In genomic region chr2:49770919-49771318, GRCh38 we compare ENCODE assay signal across 8 cellular contexts.
A peak's percentile ranks its signal among the peaks of the same experiment; 100 is the strongest.
DNase-seq lines count a peak whose midpoint lies in the region; ATAC-seq and TF ChIP-seq lines count a peak whose summit lies in the region.

No MANE protein-coding gene starts in this region.

- H2AFZ ChIP-seq in hepatocyte, result no peak overlapping the region

- H3K27me3 ChIP-seq in breast epithelium (no peaks in the 10 kb centered on the region), RWPE2 (ENCODE audit: insufficient read depth, poor library complexity, severe bottlenecking) (no peaks in the 10 kb centered on the region), hepatocyte (no peaks in the 10 kb centered on the region), thyroid gland (no peaks in the 10 kb centered on the region)

- H3K9me3 ChIP-seq in breast epithelium, result no peaks in the 10 kb centered on the region
- no peaks in the 10 kb centered on the region for H3K9me3 ChIP-seq in RWPE2 (ENCODE audit: severe bottlenecking)
- no peaks in the 10 kb centered on the region for H3K9me3 ChIP-seq in hepatocyte (ENCODE audit: low read depth)
- H3K9me3 ChIP-seq in thyroid gland, result no peaks in the 10 kb centered on the region

- no peaks in the 10 kb centered on the region for H3K79me2 ChIP-seq in hepatocyte

- DNase-seq in MCF 10A (ENCODE audit: unreplicated experiment) (peak; percentile 65), breast epithelium (ENCODE audit: low spot score in 2 of 2) (no peak), RWPE2 (ENCODE audit: low spot score) (no peak), hepatocyte (ENCODE audit: low spot score) (peak; percentile 75), thyroid gland (peak; percentile 32 to 51), AG20443 (ENCODE audit: low spot score) (no peak)
- DNase-seq in stimulated activated CD4-positive, alpha-beta T cell treated with anti-CD3 and anti-CD28 coated beads, Interleukin-2, amount 100 ng/mL, for 24 hours, result no peak

- no peaks in the 10 kb centered on the region for H3K36me3 ChIP-seq in breast epithelium
- no peaks in the 10 kb centered on the region for H3K36me3 ChIP-seq in RWPE2 (ENCODE audit: low read depth)
- no peaks in the 10 kb centered on the region for H3K36me3 ChIP-seq in hepatocyte (replicated peaks; ENCODE audit: insufficient read depth, low read depth)
- no peaks in the 10 kb centered on the region for H3K36me3 ChIP-seq in thyroid gland

- H3K4me1 ChIP-seq in breast epithelium, result no peaks in the 10 kb centered on the region
- no peaks in the 10 kb centered on the region for H3K4me1 ChIP-seq in RWPE2 (ENCODE audit: insufficient read depth, poor library complexity, severe bottlenecking)
- H3K4me1 ChIP-seq in hepatocyte (ENCODE audit: insufficient read depth), result no peaks in the 10 kb centered on the region
- no peaks in the 10 kb centered on the region for H3K4me1 ChIP-seq in thyroid gland

- TF ChIP-seq CTCF in MCF 10A (IDR thresholded peaks at IDR 0.05; ENCODE audit: unreplicated experiment) (peak; percentile 55), breast epithelium (IDR thresholded peaks at IDR 0.05) (peak in 1 of 3 donors; percentile 9), RWPE2 (IDR thresholded peaks at IDR 0.05; ENCODE audit: poor library complexity, severe bottlenecking) (peak; percentile 19), hepatocyte (IDR thresholded peaks at IDR 0.05; ENCODE audit: poor library complexity) (peak; percentile 71), thyroid gland (IDR thresholded peaks at IDR 0.05) (peak in 3 of 6 experiments; percentile 52 to 71 (median 56))

- TF ChIP-seq POLR2A in breast epithelium (IDR thresholded peaks at IDR 0.05) (no peak), thyroid gland (IDR thresholded peaks at IDR 0.05) (no peak)

- no peaks in the 10 kb centered on the region for H3K9me3 Mint-ChIP-seq in MCF 10A (ENCODE audit: unreplicated experiment)

- CTCF ChIA-PET in MCF 10A (lab: Yijun Ruan, JAX), result interaction anchor here (0.6 to 3.5 kb wide), 17 partner anchors 9 to 722 kb away, joined by 3 to 24 read pairs (median 5); no protein-coding TSS in a partner anchor

- WGBS in hepatocyte (ENCODE audit: low lambda C conversion rate, missing lambda C conversion rate), result 44% methylated on average over 4 of the region's 4 CpGs
- 40 to 53% methylated on average over 2 to 3 of the region's 4 CpGs for WGBS in thyroid gland, 2 donors

- no peak overlapping the region for H3K27ac Mint-ChIP-seq in MCF 10A (ENCODE audit: low read depth, unreplicated experiment)

- H3K36me3 Mint-ChIP-seq in MCF 10A (ENCODE audit: insufficient read depth, unreplicated experiment), result no peaks in the 10 kb centered on the region

- no peaks in the 10 kb centered on the region for H4K20me1 ChIP-seq in hepatocyte (ENCODE audit: insufficient read depth, poor library complexity, severe bottlenecking)

- intact Hi-C loops in MCF 10A (cut with micrococcal nuclease) (loop anchor here (1.0 to 5.0 kb wide), 3 partner anchors 373 to 721 kb away; no protein-coding TSS in a partner anchor), breast epithelium (cut with DNase I; ENCODE audit: low total_unique reads) (no loop called here), thyroid gland (cut with DNase I) (no loop called here)

- H3K27me3 Mint-ChIP-seq in MCF 10A (ENCODE audit: insufficient read depth, unreplicated experiment), result peaks cover 20% of the 10 kb centered on the region

- H3K27ac ChIP-seq in breast epithelium, result no peak overlapping the region
- H3K27ac ChIP-seq in RWPE2 (ENCODE audit: poor library complexity, severe bottlenecking), result no peak overlapping the region
- no peak overlapping the region for H3K27ac ChIP-seq in hepatocyte
- no peak overlapping the region for H3K27ac ChIP-seq in thyroid gland

- BruUV-seq in MCF 10A (replicated peaks; lab: Mats Ljungman, UMichigan), result no TSS peak

- no peak overlapping the region for H3K4me3 Mint-ChIP-seq in MCF 10A (ENCODE audit: unreplicated experiment)

- H3K4me3 ChIP-seq in breast epithelium, result no peak overlapping the region
- H3K4me3 ChIP-seq in RWPE2 (ENCODE audit: severe bottlenecking), result no peak overlapping the region
- H3K4me3 ChIP-seq in hepatocyte, result no peak overlapping the region
- no peak overlapping the region for H3K4me3 ChIP-seq in thyroid gland (replicated peaks in 1 of 3)

- no peak overlapping the region for H3K4me2 ChIP-seq in hepatocyte

- ATAC-seq in RWPE2 (ENCODE audit: low read depth) (no peak), HG02571 (IDR thresholded peaks at IDR 0.05; ENCODE audit: unreplicated experiment) (no peak)

- POLR2A ChIA-PET in MCF 10A (lab: Yijun Ruan, JAX), result interaction anchor here (1.3 kb wide), 1 partner anchor 631 kb away, joined by 3 read pairs; no protein-coding TSS in a partner anchor

- H3K9me2 ChIP-seq in hepatocyte (replicated peaks; ENCODE audit: insufficient read depth), result no peaks in the 10 kb centered on the region

- no peaks in the 10 kb centered on the region for H3K4me1 Mint-ChIP-seq in MCF 10A (ENCODE audit: insufficient read depth, unreplicated experiment)

Comparison
In these comparisons a context has a peak if more than half of its experiments do, and no peak if none do; other contexts are left out.
1. DNase-seq: peak in MCF 10A (single experiment), hepatocyte (single experiment) and thyroid gland (2 of 2); none in breast epithelium (0 of 2), RWPE2 (single experiment), stimulated activated CD4-positive, alpha-beta T cell treated with anti-CD3 and anti-CD28 coated beads, Interleukin-2, amount 100 ng/mL, for 24 hours (0 of 2) and AG20443 (single experiment).